ENCODE assay signal across 22 cellular contexts in genomic region chr9:128540630-128541355, GRCh38. TPM values are rescaled to one million over a fixed set of nuclear protein-coding genes. Genes with fewer than 3 reads are reported as not detected.
DNase-seq lines count a peak whose midpoint lies in the region; ATAC-seq and TF ChIP-seq lines count a peak whose summit lies in the region.
"Had no signal": no experiment of that assay in that cellular context is flagged by ENCODE, and none has a peak within 500 bp of the region (broad histone marks: within the 10 kb centered on the region; RNA-seq: fewer than 3 reads in every experiment).

No MANE protein-coding gene starts in this region.

- no peaks in the 10 kb centered on the region for H4K20me1 ChIP-seq in Karpas-422 (ENCODE audit: insufficient read depth, low read depth, low read length)

- H3K9me3 ChIP-seq in Karpas-422 (ENCODE audit: low read length) (no peaks in the 10 kb centered on the region), right cardiac atrium (ENCODE audit: control insufficient read depth, low read length) (no peaks in the 10 kb centered on the region), ovary (no peaks in the 10 kb centered on the region)
- H3K9me3 ChIP-seq: tibial artery had no signal

- H3K4me1 ChIP-seq in Karpas-422 (ENCODE audit: low read length): no peaks in the 10 kb centered on the region
- no peaks in the 10 kb centered on the region for H3K4me1 ChIP-seq in right cardiac atrium (ENCODE audit: control insufficient read depth, insufficient read depth, low read length)
- no peaks in the 10 kb centered on the region for H3K4me1 ChIP-seq in ovary (ENCODE audit: insufficient read depth)
- H3K4me1 ChIP-seq: foreskin keratinocyte, tibial artery had no signal

- H3K79me2 ChIP-seq in Karpas-422 (ENCODE audit: low read length): no peaks in the 10 kb centered on the region

- H3K4me3 ChIP-seq in Karpas-422 (ENCODE audit: low read length) (no peak overlapping the region), right cardiac atrium (ENCODE audit: low read length) (no peak overlapping the region), ovary (no peak overlapping the region)
- H3K4me3 ChIP-seq: GM12878, SK-N-MC, tibial artery had no signal

- H3K4me2 ChIP-seq in Karpas-422 (ENCODE audit: low read depth, low read length, poor library complexity, severe bottlenecking): no peak overlapping the region

- peak; percentile 71 to 72 for ATAC-seq in right cardiac atrium
- no peak for ATAC-seq in HG03469 (IDR thresholded peaks at IDR 0.05; ENCODE audit: unreplicated experiment)
- no peak for ATAC-seq in GM21360 (IDR thresholded peaks at IDR 0.05; ENCODE audit: unreplicated experiment)
- ATAC-seq: foreskin keratinocyte; GM12878; natural killer cell treated with Interleukin-12 subunit alpha and Interleukin-12 subunit beta and Interleukin-15 and Interleukin-18, amount 100 ng/mL, for 72 hours; Panc1; stimulated activated naive B cell treated with anti-CD40 and anti-IgM and Interleukin-4, amounts not matched to agents 10 μg/mL and 1 μg/mL and 100 μg/mL, for 72 hours had no signal

- intact Hi-C loops in right cardiac atrium (cut with DNase I) (no loop called here), ovary (cut with DNase I) (no loop called here)

- in situ Hi-C loops in ACHN (cut with HindIII; ENCODE audit: low pct_ligation_motif_present, low pct_unique_long_range_greater_than_20kb, low sequenced_read_pairs): no loop called here

- no peak for TF ChIP-seq CTCF in ovary (IDR thresholded peaks at IDR 0.05)

- TF ChIP-seq EP300 in ovary (IDR thresholded peaks at IDR 0.05): no peak

- H3K9ac ChIP-seq in Karpas-422 (ENCODE audit: low read length): no peak overlapping the region

- WGBS in right cardiac atrium: 56% methylated on average over 3 of the region's 3 CpGs
- 68 to 71% (median 69%) methylated on average over 3 of the region's 3 CpGs for WGBS in ovary, 3 donors

- no peak for TF ChIP-seq POLR2A in ovary (IDR thresholded peaks at IDR 0.05)

- DNase-seq in AML-193 (lab: John Stamatoyannopoulos, UW) (peak; percentile 53 to 55), Karpas-422 (peak; percentile 21), amniotic epithelial cell (ENCODE audit: low read depth) (peak; percentile 73), right cardiac atrium (no peak), ovary (no peak), ACHN (no peak)
- DNase-seq: activated CD8-positive, alpha-beta memory T cell treated with anti-CD3 and anti-CD28 coated beads for 24 hours; dermis blood vessel endothelial cell; foreskin keratinocyte; MM.1S; NCI-H1930; NCI-H345; stimulated activated CD4-positive, alpha-beta T cell treated with anti-CD3 and anti-CD28 coated beads, Interleukin-1b, Interleukin-23, amount 100 ng/mL, for 48 hours; stimulated activated naive B cell treated with anti-CD40 and anti-IgM and Interleukin-4, amounts not matched to agents 10 μg/mL and 1 μg/mL and 100 μg/mL, for 72 hours; T-helper 9 cell; tibial artery had no signal

- no peak overlapping the region for H2AFZ ChIP-seq in Karpas-422 (ENCODE audit: low read length)

- H3K27ac ChIP-seq in Karpas-422 (ENCODE audit: low read length) (no peak overlapping the region), right cardiac atrium (ENCODE audit: low read length) (no peak overlapping the region), ovary (no peak overlapping the region)
- H3K27ac ChIP-seq: foreskin keratinocyte, SK-N-MC, tibial artery had no signal

- H3K36me3 ChIP-seq in Karpas-422 (ENCODE audit: insufficient read depth, low read length) (peaks cover 50% of the 10 kb centered on the region), ovary (no peaks in the 10 kb centered on the region)

- H3K27me3 ChIP-seq in Karpas-422 (ENCODE audit: low read length) (no peaks in the 10 kb centered on the region), right cardiac atrium (ENCODE audit: control insufficient read depth, insufficient read depth) (no peaks in the 10 kb centered on the region), ovary (no peaks in the 10 kb centered on the region)
- H3K27me3 ChIP-seq: foreskin keratinocyte, tibial artery had no signal

- no peaks in the 10 kb centered on the region for H3K9me2 ChIP-seq in Karpas-422 (replicated peaks; ENCODE audit: insufficient read depth, low read length)

RNA-seq across cellular contexts. Expression of gene SPTAN1, which starts 11.6 kb away (rescaled TPM):
- 167 and 189 TPM in 2 replicates for total RNA-seq in Karpas-422 (2014; rRNA removed; shearing (Covaris generic); ENCODE audit: low replicate concordance)
- total RNA-seq in right cardiac atrium (100 to 1,000 TPM; 269 to 312 (median 282) TPM), ovary (100 to 1,000 TPM; 140 to 301 (median 261) TPM)
- polyA plus RNA-seq in right cardiac atrium (154 TPM), ovary (100 to 1,000 TPM; 120 to 241 TPM)

RNA-seq across cellular contexts. Expression of gene GLE1, which starts 36.3 kb away (rescaled TPM):
- total RNA-seq in Karpas-422 (2014; rRNA removed; shearing (Covaris generic); ENCODE audit: low replicate concordance): 26.5 and 32.7 TPM in 2 replicates
- total RNA-seq in right cardiac atrium: 10 to 100 TPM; 15.7 to 19.3 (median 17.9) TPM
- polyA plus RNA-seq in right cardiac atrium: 10.6 TPM
- total RNA-seq in ovary: 10 to 100 TPM; 12.4 to 20.2 (median 19.0) TPM
- 10 to 100 TPM; 14.0 to 28.2 TPM for polyA plus RNA-seq in ovary

Comparison
In these comparisons a context has a peak if more than half of its experiments do, and no peak if none do; other contexts are left out.
1. DNase-seq: peak in AML-193 (2 of 2), Karpas-422 (single experiment) and amniotic epithelial cell (single experiment); none in right cardiac atrium (0 of 3), ovary (0 of 5) and ACHN (single experiment).
2. ATAC-seq: peak in right cardiac atrium (2 of 2); none in HG03469 (single experiment) and GM21360 (single experiment).